ENCODE assay signal across 15 cellular contexts in genomic region chr3:107999215-107999775, GRCh38.
DNase-seq lines count a peak whose midpoint lies in the region; ATAC-seq, FAIRE-seq and TF ChIP-seq lines count a peak whose summit lies in the region.
"Had no signal": no experiment of that assay in that cellular context is flagged by ENCODE, and none has a peak within 500 bp of the region (broad histone marks: within the 10 kb centered on the region; RNA-seq: fewer than 3 reads in every experiment).

No MANE protein-coding gene starts in this region.

- H3K27me3 Mint-ChIP-seq in immature natural killer cell (ENCODE audit: low read depth in 3 of 3) = peaks cover 0 to 3% (median under 1%) of the 10 kb centered on the region in 3 donors

- DNase-seq in A172 (ENCODE audit: low spot score) = peak; percentile 87
- peak; percentile 37 for DNase-seq in adipocyte (ENCODE audit: low read depth)
- DNase-seq in iPS-NIHi11 (ENCODE audit: low spot score) = peak; percentile 44
- no peak for DNase-seq in kidney
- DNase-seq in NCI-H2196 (lab: John Stamatoyannopoulos, UW; ENCODE audit: unreplicated experiment) = no peak
- no peak for DNase-seq in immature natural killer cell
- DNase-seq: activated T-cell treated with anti-CD3 and anti-CD28 coated beads, Interleukin-2, amount 50 U/mL, for 1 hour; Peyer's patch; thyroid gland; WERI-Rb-1 had no signal

- H3K36me3 Mint-ChIP-seq in immature natural killer cell = peaks cover 0 to under 1% (median 0%) of the 10 kb centered on the region in 3 donors
- H3K36me3 Mint-ChIP-seq: natural killer cell treated with Interleukin-12 subunit alpha and Interleukin-12 subunit beta and Interleukin-15 and Interleukin-18, amount 100 ng/mL, for 72 hours had no signal

- peak overlapping the region; percentile 87 for H3K27ac ChIP-seq in HUES48 (ENCODE audit: low read depth, low read length)
- H3K27ac ChIP-seq in kidney (ENCODE audit: low read depth in 2 of 2, low read length in 2 of 2) = no peak overlapping the region
- H3K27ac ChIP-seq: Peyer's patch, thyroid gland, WERI-Rb-1 had no signal

- H3K36me3 ChIP-seq in HUES48 (ENCODE audit: control insufficient read depth, insufficient read depth, low read length) (no peaks in the 10 kb centered on the region), adipocyte (ENCODE audit: control insufficient read depth, insufficient read depth, low read length, severe bottlenecking) (no peaks in the 10 kb centered on the region), kidney (ENCODE audit: control insufficient read depth in 1 of 2, insufficient read depth in 2 of 2, low read length in 2 of 2) (no peaks in the 10 kb centered on the region)
- H3K36me3 ChIP-seq: Peyer's patch, thyroid gland, WERI-Rb-1 had no signal

- no peak overlapping the region for H3K27ac Mint-ChIP-seq in immature natural killer cell
- H3K27ac Mint-ChIP-seq: natural killer cell treated with Interleukin-12 subunit alpha and Interleukin-12 subunit beta and Interleukin-15 and Interleukin-18, amount 100 ng/mL, for 72 hours had no signal

- H3K4me1 Mint-ChIP-seq in immature natural killer cell = peaks cover 0 to 1% of the 10 kb centered on the region in 2 donors

- H3K9ac ChIP-seq in HUES48 (ENCODE audit: low read depth, low read length) = peak overlapping the region; percentile 5; the same call in 1 of the 2 replicates
- no peak overlapping the region for H3K9ac ChIP-seq in adipocyte (ENCODE audit: low read length)
- no peak overlapping the region for H3K9ac ChIP-seq in kidney (ENCODE audit: low read length in 2 of 2)

- H3K4me3 ChIP-seq in HUES48 (ENCODE audit: low read depth, low read length) (no peak overlapping the region), adipocyte (ENCODE audit: low read length) (no peak overlapping the region), kidney (ENCODE audit: low read length in 2 of 2) (no peak overlapping the region)
- H3K4me3 ChIP-seq: Peyer's patch, skin epidermis, thyroid gland had no signal

- peaks cover 13% of the 10 kb centered on the region for H3K4me1 ChIP-seq in HUES48 (ENCODE audit: control insufficient read depth, insufficient read depth, low read length)
- H3K4me1 ChIP-seq in adipocyte (ENCODE audit: control insufficient read depth, insufficient read depth, low read length) = peaks cover 17% of the 10 kb centered on the region
- no peaks in the 10 kb centered on the region for H3K4me1 ChIP-seq in kidney (ENCODE audit: control insufficient read depth in 1 of 2, insufficient read depth in 1 of 2, low read depth in 1 of 2, low read length in 2 of 2)
- H3K4me1 ChIP-seq: thyroid gland had no signal

- TF ChIP-seq CTCF in kidney (IDR thresholded peaks at IDR 0.05; ENCODE audit: borderline replicate concordance, extremely low read depth, insufficient read depth) = no peak

- H3K27me3 ChIP-seq in HUES48 (ENCODE audit: control insufficient read depth, insufficient read depth, low read length) (no peaks in the 10 kb centered on the region), adipocyte (replicated peaks; ENCODE audit: control insufficient read depth, insufficient read depth, low read length) (no peaks in the 10 kb centered on the region)
- H3K27me3 ChIP-seq: Peyer's patch, thyroid gland had no signal

- no peaks in the 10 kb centered on the region for H3K9me3 Mint-ChIP-seq in immature natural killer cell
- H3K9me3 Mint-ChIP-seq: natural killer cell treated with Interleukin-12 subunit alpha and Interleukin-12 subunit beta and Interleukin-15 and Interleukin-18, amount 100 ng/mL, for 72 hours had no signal

- intact Hi-C loops in kidney (cut with DNase I) = no loop called here

- FAIRE-seq in kidney (lab: Jason Lieb, UNC) = no peak
- FAIRE-seq: A204.1 had no signal

- H3K4me3 Mint-ChIP-seq in immature natural killer cell = no peak overlapping the region
- H3K4me3 Mint-ChIP-seq: natural killer cell treated with Interleukin-12 subunit alpha and Interleukin-12 subunit beta and Interleukin-15 and Interleukin-18, amount 100 ng/mL, for 72 hours had no signal

- no peak for ATAC-seq in HG03439 (IDR thresholded peaks at IDR 0.05; ENCODE audit: unreplicated experiment)
- ATAC-seq: natural killer cell treated with Interleukin-12 subunit alpha and Interleukin-12 subunit beta and Interleukin-15 and Interleukin-18, amount 100 ng/mL, for 72 hours had no signal

- H3K9me3 ChIP-seq in HUES48 (ENCODE audit: control insufficient read depth, insufficient read depth, low read length) (no peaks in the 10 kb centered on the region), adipocyte (ENCODE audit: control insufficient read depth, low read length) (no peaks in the 10 kb centered on the region), kidney (ENCODE audit: control insufficient read depth in 1 of 2, low read length in 2 of 2) (peaks cover 0 to 4% of the 10 kb centered on the region in 2 donors)
- H3K9me3 ChIP-seq: Peyer's patch, thyroid gland had no signal

Comparison
In these comparisons a context has a peak if more than half of its experiments do, and no peak if none do; other contexts are left out.
1. DNase-seq: peak in A172 (single experiment), adipocyte (single experiment) and iPS-NIHi11 (single experiment); none in kidney (single experiment), NCI-H2196 (single experiment) and immature natural killer cell (0 of 3).